Comparison of ENCODE assay signal across 8 cellular contexts in genomic region chr2:15939854-15940660, GRCh38. TPM values are rescaled to one million over a fixed set of nuclear protein-coding genes. Genes with fewer than 3 reads are reported as not detected.
DNase-seq lines count a peak whose midpoint lies in the region; ATAC-seq and TF ChIP-seq lines count a peak whose summit lies in the region.

TSS of gene MYCN (plus strand) at chr2:15940550. CDS start at chr2:15942065, 1,515 bp downstream.

- peak within 1 kb of the TSS; percentile 98 for H3K4me3 ChIP-seq in cardiac muscle cell

- H3K9me3 Mint-ChIP-seq in activated naive CD8-positive, alpha-beta T cell treated with anti-CD3 and anti-CD28 coated beads, Interleukin-2, amount 10 ng/mL, durations not matched to agents 7 days and 5 days: no peaks in the 10 kb centered on the region

- peak within 1 kb of the TSS; percentile 65 for H3K4me3 Mint-ChIP-seq in activated naive CD8-positive, alpha-beta T cell treated with anti-CD3 and anti-CD28 coated beads, Interleukin-2, amount 10 ng/mL, durations not matched to agents 7 days and 5 days

- peak; percentile 59 for TF ChIP-seq CTCF in cardiac muscle cell (IDR thresholded peaks at IDR 0.05; ENCODE audit: low read depth, low read length)

- H3K4me1 ChIP-seq in cardiac muscle cell (ENCODE audit: low read depth): no peaks in the 10 kb centered on the region

- H3K27ac Mint-ChIP-seq in activated naive CD8-positive, alpha-beta T cell treated with anti-CD3 and anti-CD28 coated beads, Interleukin-2, amount 10 ng/mL, durations not matched to agents 7 days and 5 days: no peak within 1 kb of the TSS

- H3K4me1 Mint-ChIP-seq in activated naive CD8-positive, alpha-beta T cell treated with anti-CD3 and anti-CD28 coated beads, Interleukin-2, amount 10 ng/mL, durations not matched to agents 7 days and 5 days: peaks cover 7% of the 10 kb centered on the region

- POLR2A ChIA-PET in activated naive CD8-positive, alpha-beta T cell treated with anti-CD3 and anti-CD28 coated beads, Interleukin-2, amount 10 ng/mL, durations not matched to agents 7 days and 5 days (lab: Charles Lee): no interaction called here

- H3K36me3 Mint-ChIP-seq in activated naive CD8-positive, alpha-beta T cell treated with anti-CD3 and anti-CD28 coated beads, Interleukin-2, amount 10 ng/mL, durations not matched to agents 7 days and 5 days: no peaks in the 10 kb centered on the region

- H3K27me3 ChIP-seq in cardiac muscle cell: no peaks in the 10 kb centered on the region

- H3K36me3 ChIP-seq in cardiac muscle cell: no peaks in the 10 kb centered on the region

- DNase-seq in ELF-1 (ENCODE audit: low read depth, low spot score): peak; percentile 98
- peak; percentile 100 for DNase-seq in NCI-H526 (lab: John Stamatoyannopoulos, UW)
- peak; percentile 41 for DNase-seq in activated naive CD8-positive, alpha-beta T cell treated with anti-CD3 and anti-CD28 coated beads, Interleukin-2, amount 10 ng/mL, durations not matched to agents 7 days and 5 days
- DNase-seq in cardiac muscle cell (ENCODE audit: low read depth in 1 of 2, low spot score in 1 of 2): peak; percentile 53 to 95
- peak in 55 of 56 donors; percentile 12 to 87 (median 72) for DNase-seq in nucleus accumbens (lab: John Stamatoyannopoulos, UW)

- H3K27me3 Mint-ChIP-seq in activated naive CD8-positive, alpha-beta T cell treated with anti-CD3 and anti-CD28 coated beads, Interleukin-2, amount 10 ng/mL, durations not matched to agents 7 days and 5 days: peaks cover 59% of the 10 kb centered on the region

- H3K9me3 ChIP-seq in cardiac muscle cell (ENCODE audit: low read depth): no peaks in the 10 kb centered on the region

- ATAC-seq in HG02798 (IDR thresholded peaks at IDR 0.05; ENCODE audit: poor library complexity, unreplicated experiment): peak; percentile 24
- ATAC-seq in activated naive CD8-positive, alpha-beta T cell treated with anti-CD3 and anti-CD28 coated beads, Interleukin-2, amount 10 ng/mL, durations not matched to agents 7 days and 5 days (ENCODE audit: low read depth): peak; percentile 28
- ATAC-seq in HG02840 (IDR thresholded peaks at IDR 0.05; ENCODE audit: low FRiP score, unreplicated experiment): no peak
- ATAC-seq in GM19324 (IDR thresholded peaks at IDR 0.05; ENCODE audit: low FRiP score, unreplicated experiment): no peak

- peak within 1 kb of the TSS; percentile 25 for H3K27ac ChIP-seq in cardiac muscle cell

RNA-seq across cellular contexts. Expression of gene MYCN, which starts in this region (rescaled TPM):
- total RNA-seq in activated naive CD8-positive, alpha-beta T cell treated with anti-CD3 and anti-CD28 coated beads, Interleukin-2, amount 10 ng/mL, durations not matched to agents 7 days and 5 days: not detected
- total RNA-seq in cardiac muscle cell: 48.1 and 72.5 TPM in 2 replicates
- polyA plus RNA-seq in cardiac muscle cell: 38.5 and 73.2 TPM in 2 replicates

Comparison
In these comparisons a context has a peak if more than half of its experiments do, and no peak if none do; other contexts are left out.
1. RNA of gene MYCN (total RNA-seq): 48.1 to 72.5 TPM in cardiac muscle cell; not detected in activated naive CD8-positive, alpha-beta T cell treated with anti-CD3 and anti-CD28 coated beads, Interleukin-2, amount 10 ng/mL, durations not matched to agents 7 days and 5 days; every median in the first group is over 10 times any median in the second.
2. Peak in DNase-seq and ATAC-seq in activated naive CD8-positive, alpha-beta T cell treated with anti-CD3 and anti-CD28 coated beads, Interleukin-2, amount 10 ng/mL, durations not matched to agents 7 days and 5 days; RNA of the gene not detected or under 1 TPM.
3. DNase-seq: peak in every context shown above with its lines; median percentile 100 in NCI-H526; 98 in ELF-1; 74 in cardiac muscle cell; 72 in nucleus accumbens; 41 in activated naive CD8-positive, alpha-beta T cell treated with anti-CD3 and anti-CD28 coated beads, Interleukin-2, amount 10 ng/mL, durations not matched to agents 7 days and 5 days.